In genomic region chr6:135439549-135439948, GRCh38 we compare ENCODE assay signal across 21 cellular contexts. TPM values are rescaled to one million over a fixed set of nuclear protein-coding genes. Genes with fewer than 3 reads are reported as not detected.
A peak's percentile ranks its signal among the peaks of the same experiment; 100 is the strongest.
DNase-seq lines count a peak whose midpoint lies in the region; ATAC-seq and TF ChIP-seq lines count a peak whose summit lies in the region.
"Had no signal": no experiment of that assay in that cellular context is flagged by ENCODE, and none has a peak within 500 bp of the region (broad histone marks: within the 10 kb centered on the region; RNA-seq: fewer than 3 reads in every experiment).

No MANE protein-coding gene starts in this region.

- no peaks in the 10 kb centered on the region for H3K27me3 ChIP-seq in KMS-11 (ENCODE audit: insufficient read depth, low read depth)
- H3K27me3 ChIP-seq in body of pancreas, result no peaks in the 10 kb centered on the region
- no peaks in the 10 kb centered on the region for H3K27me3 ChIP-seq in CD4-positive, alpha-beta memory T cell (ENCODE audit: insufficient read depth, low read length)
- H3K27me3 ChIP-seq: BE2C, cardiac muscle cell, tibial artery had no signal

- H3K36me3 ChIP-seq in KMS-11 (ENCODE audit: insufficient read depth) (no peaks in the 10 kb centered on the region; the same call in 1 of the 2 replicates), body of pancreas (replicated peaks in 1 of 2; ENCODE audit: insufficient read depth in 1 of 2, low read depth in 2 of 2) (peaks cover 0 to 9% of the 10 kb centered on the region in 2 donors)
- no peaks in the 10 kb centered on the region for H3K36me3 ChIP-seq in CD4-positive, alpha-beta memory T cell (ENCODE audit: insufficient read depth, low read length)
- H3K36me3 ChIP-seq: BE2C had no signal

- WGBS in body of pancreas, 2 donors, result 51 to 79% methylated on average over 4 of the region's 4 CpGs

- H3K4me2 ChIP-seq in KMS-11, result peak overlapping the region; percentile 83
- H3K4me2 ChIP-seq: PC-9 had no signal

- peaks cover 24% of the 10 kb centered on the region for H3K4me1 Mint-ChIP-seq in activated CD4-positive, alpha-beta T cell treated with anti-CD3 and anti-CD28 coated beads, Interleukin-2, amount 10 ng/mL, durations not matched to agents 7 days and 5 days
- H3K4me1 Mint-ChIP-seq in activated T-helper 17 cell treated with anti-CD3 and anti-CD28 coated beads, Interleukin-2, amount 50 U/mL, for 72 hours, result peaks cover 7% of the 10 kb centered on the region
- peaks cover 14 to 18% of the 10 kb centered on the region in 2 donors for H3K4me1 Mint-ChIP-seq in natural killer cell treated with Interleukin-12 subunit alpha and Interleukin-12 subunit beta and Interleukin-15 and Interleukin-18, amount 100 ng/mL, for 72 hours (ENCODE audit: low read depth in 2 of 2)
- peaks cover 5 to 19% (median 11%) of the 10 kb centered on the region in 4 donors for H3K4me1 Mint-ChIP-seq in CD4-positive, alpha-beta memory T cell

- H3K27ac ChIP-seq in KMS-11 (peak overlapping the region; percentile 35; the same call in 1 of the 2 replicates), body of pancreas (no peak overlapping the region)
- no peak overlapping the region for H3K27ac ChIP-seq in CD4-positive, alpha-beta memory T cell (ENCODE audit: low read depth, low read length)
- H3K27ac ChIP-seq: cardiac muscle cell, PC-9, tibial artery, WERI-Rb-1 had no signal

- POLR2A ChIA-PET in activated CD4-positive, alpha-beta T cell treated with anti-CD3 and anti-CD28 coated beads, Interleukin-2, amount 10 ng/mL, durations not matched to agents 7 days and 5 days (lab: Charles Lee), result no interaction called here
- POLR2A ChIA-PET in CD4-positive, alpha-beta memory T cell (lab: Charles Lee; ENCODE audit: partially characterized antibody), result no interaction called here

- H3K36me3 Mint-ChIP-seq in activated CD4-positive, alpha-beta T cell treated with anti-CD3 and anti-CD28 coated beads, Interleukin-2, amount 10 ng/mL, durations not matched to agents 7 days and 5 days (ENCODE audit: low read depth), result peaks cover 9% of the 10 kb centered on the region
- H3K36me3 Mint-ChIP-seq in activated T-helper 17 cell treated with anti-CD3 and anti-CD28 coated beads, Interleukin-2, amount 50 U/mL, for 72 hours (ENCODE audit: low read depth), result peaks cover 43% of the 10 kb centered on the region
- no peaks in the 10 kb centered on the region for H3K36me3 Mint-ChIP-seq in natural killer cell treated with Interleukin-12 subunit alpha and Interleukin-12 subunit beta and Interleukin-15 and Interleukin-18, amount 100 ng/mL, for 72 hours
- peaks cover 3 to 8% of the 10 kb centered on the region in 2 donors for H3K36me3 Mint-ChIP-seq in CD4-positive, alpha-beta memory T cell

- H3K4me1 ChIP-seq in KMS-11 (ENCODE audit: low read depth, poor library complexity, severe bottlenecking) (peaks cover 32% of the 10 kb centered on the region), body of pancreas (no peaks in the 10 kb centered on the region)
- H3K4me1 ChIP-seq in CD4-positive, alpha-beta memory T cell (ENCODE audit: insufficient read depth, low read length), result peaks cover 15% of the 10 kb centered on the region
- H3K4me1 ChIP-seq: BE2C, tibial artery had no signal

- no peak overlapping the region for H3K9ac ChIP-seq in KMS-11

- DNase-seq in activated CD4-positive, alpha-beta T cell treated with anti-CD3 and anti-CD28 coated beads, Interleukin-2, amount 10 ng/mL, durations not matched to agents 7 days and 5 days, result no peak
- DNase-seq in activated CD4-positive, alpha-beta T cell treated with anti-CD3 and anti-CD28 coated beads, Interleukin-2, amount 50 U/mL, for 4 hours, result no peak
- no peak for DNase-seq in natural killer cell treated with Interleukin-12 subunit alpha and Interleukin-12 subunit beta and Interleukin-15 and Interleukin-18, amount 100 ng/mL, for 72 hours (ENCODE audit: low spot score)
- DNase-seq in body of pancreas, result no peak
- DNase-seq in CD4-positive, alpha-beta memory T cell, result no peak
- no peak for DNase-seq in GM10266 (ENCODE audit: extremely low spot score)
- DNase-seq: activated CD8-positive, alpha-beta memory T cell treated with anti-CD3 and anti-CD28 coated beads for 24 hours; BE2C; cortex of kidney; NCI-H1092 treated with DMSO at 0.1 percent for 48 hours; NCI-H2029; nucleus accumbens; SHP77 treated with DMSO at 0.1 percent for 48 hours; stimulated activated naive B cell treated with anti-CD40 and anti-IgM and Interleukin-4, amounts not matched to agents 10 μg/mL and 1 μg/mL and 100 μg/mL, for 72 hours; tibial artery; WERI-Rb-1 had no signal

- H3K4me3 ChIP-seq in KMS-11 (IDR thresholded peaks at IDR 0.05; ENCODE audit: insufficient read depth, low read depth, low read length) (no peak overlapping the region), body of pancreas (no peak overlapping the region)
- no peak overlapping the region for H3K4me3 ChIP-seq in CD4-positive, alpha-beta memory T cell (ENCODE audit: low read length in 2 of 2)
- H3K4me3 ChIP-seq: cardiac muscle cell, lung, PC-9, tibial artery had no signal

- peak overlapping the region; percentile 88 for H3K27ac Mint-ChIP-seq in activated CD4-positive, alpha-beta T cell treated with anti-CD3 and anti-CD28 coated beads, Interleukin-2, amount 10 ng/mL, durations not matched to agents 7 days and 5 days
- H3K27ac Mint-ChIP-seq in activated T-helper 17 cell treated with anti-CD3 and anti-CD28 coated beads, Interleukin-2, amount 50 U/mL, for 72 hours, result no peak overlapping the region
- peak overlapping the region in 1 of 2 donors; percentile 8 for H3K27ac Mint-ChIP-seq in natural killer cell treated with Interleukin-12 subunit alpha and Interleukin-12 subunit beta and Interleukin-15 and Interleukin-18, amount 100 ng/mL, for 72 hours
- H3K27ac Mint-ChIP-seq in CD4-positive, alpha-beta memory T cell, result peak overlapping the region in 2 of 7 donors; percentile 5 to 22
- H3K27ac Mint-ChIP-seq: stimulated activated naive B cell treated with anti-CD40 and anti-IgM and Interleukin-4, amounts not matched to agents 10 μg/mL and 1 μg/mL and 100 μg/mL, for 72 hours had no signal

- no peak for ATAC-seq in activated T-helper 17 cell treated with anti-CD3 and anti-CD28 coated beads, Interleukin-2, amount 50 U/mL, for 72 hours (replicated peaks)
- no peak for ATAC-seq in natural killer cell treated with Interleukin-12 subunit alpha and Interleukin-12 subunit beta and Interleukin-15 and Interleukin-18, amount 100 ng/mL, for 72 hours
- no peak for ATAC-seq in body of pancreas

- TF ChIP-seq POLR2A in body of pancreas (IDR thresholded peaks at IDR 0.05), result no peak

- no peaks in the 10 kb centered on the region for H3K27me3 Mint-ChIP-seq in activated CD4-positive, alpha-beta T cell treated with anti-CD3 and anti-CD28 coated beads, Interleukin-2, amount 10 ng/mL, durations not matched to agents 7 days and 5 days
- no peaks in the 10 kb centered on the region for H3K27me3 Mint-ChIP-seq in activated T-helper 17 cell treated with anti-CD3 and anti-CD28 coated beads, Interleukin-2, amount 50 U/mL, for 72 hours
- no peaks in the 10 kb centered on the region for H3K27me3 Mint-ChIP-seq in natural killer cell treated with Interleukin-12 subunit alpha and Interleukin-12 subunit beta and Interleukin-15 and Interleukin-18, amount 100 ng/mL, for 72 hours
- H3K27me3 Mint-ChIP-seq in CD4-positive, alpha-beta memory T cell, result no peaks in the 10 kb centered on the region
- H3K27me3 Mint-ChIP-seq: stimulated activated naive B cell treated with anti-CD40 and anti-IgM and Interleukin-4, amounts not matched to agents 10 μg/mL and 1 μg/mL and 100 μg/mL, for 72 hours had no signal

- H3K9me3 Mint-ChIP-seq in activated CD4-positive, alpha-beta T cell treated with anti-CD3 and anti-CD28 coated beads, Interleukin-2, amount 10 ng/mL, durations not matched to agents 7 days and 5 days, result peaks cover 3% of the 10 kb centered on the region
- no peaks in the 10 kb centered on the region for H3K9me3 Mint-ChIP-seq in activated T-helper 17 cell treated with anti-CD3 and anti-CD28 coated beads, Interleukin-2, amount 50 U/mL, for 72 hours
- H3K9me3 Mint-ChIP-seq in natural killer cell treated with Interleukin-12 subunit alpha and Interleukin-12 subunit beta and Interleukin-15 and Interleukin-18, amount 100 ng/mL, for 72 hours, result no peaks in the 10 kb centered on the region
- H3K9me3 Mint-ChIP-seq in CD4-positive, alpha-beta memory T cell, result peaks cover 0 to 4% (median 0%) of the 10 kb centered on the region in 8 donors
- H3K9me3 Mint-ChIP-seq: stimulated activated naive B cell treated with anti-CD40 and anti-IgM and Interleukin-4, amounts not matched to agents 10 μg/mL and 1 μg/mL and 100 μg/mL, for 72 hours had no signal

- no peaks in the 10 kb centered on the region for H4K20me1 ChIP-seq in KMS-11 (ENCODE audit: insufficient read depth)

- TF ChIP-seq CTCF in KMS-11 (conservative IDR thresholded peaks at IDR 0.05; ENCODE audit: low read depth, low read length) (no peak), body of pancreas (IDR thresholded peaks at IDR 0.05) (no peak), GM10266 (IDR thresholded peaks at IDR 0.05; ENCODE audit: control insufficient read depth, insufficient read depth, low read depth, missing control alignments) (no peak)

- intact Hi-C loops in body of pancreas (cut with DNase I), result no loop called here
- intact Hi-C loops in CD4-positive, alpha-beta memory T cell (cut with micrococcal nuclease), result loop anchor here (1.0 to 5.0 kb wide), 2 partner anchors 294 to 797 kb away; no protein-coding TSS in a partner anchor

- H2AFZ ChIP-seq in KMS-11 (ENCODE audit: low read depth), result 0 out of 2 replicates have a peak overlapping the region, but pooled peaks have one; percentile 41
- H2AFZ ChIP-seq: PC-9 had no signal

- H3K79me2 ChIP-seq in KMS-11 (ENCODE audit: insufficient read depth, low read depth), result no peaks in the 10 kb centered on the region

- H3K9me3 ChIP-seq in body of pancreas, result no peaks in the 10 kb centered on the region
- H3K9me3 ChIP-seq in CD4-positive, alpha-beta memory T cell (ENCODE audit: control insufficient read depth in 1 of 2, low read length in 2 of 2), result no peaks in the 10 kb centered on the region
- H3K9me3 ChIP-seq: BE2C, tibial artery had no signal

- peak overlapping the region; percentile 25 for H3K4me3 Mint-ChIP-seq in activated CD4-positive, alpha-beta T cell treated with anti-CD3 and anti-CD28 coated beads, Interleukin-2, amount 10 ng/mL, durations not matched to agents 7 days and 5 days
- peak overlapping the region; percentile 38 for H3K4me3 Mint-ChIP-seq in activated T-helper 17 cell treated with anti-CD3 and anti-CD28 coated beads, Interleukin-2, amount 50 U/mL, for 72 hours
- H3K4me3 Mint-ChIP-seq in natural killer cell treated with Interleukin-12 subunit alpha and Interleukin-12 subunit beta and Interleukin-15 and Interleukin-18, amount 100 ng/mL, for 72 hours, result peak overlapping the region; percentile 28
- peak overlapping the region in 4 of 8 donors; percentile 5 to 29 (median 18) for H3K4me3 Mint-ChIP-seq in CD4-positive, alpha-beta memory T cell

- CTCF ChIA-PET in activated CD4-positive, alpha-beta T cell treated with anti-CD3 and anti-CD28 coated beads, Interleukin-2, amount 10 ng/mL, durations not matched to agents 7 days and 5 days (lab: Charles Lee), result interaction anchor here (1.8 kb wide), 1 partner anchor 10 kb away, joined by 4 read pairs; no protein-coding TSS in a partner anchor
- CTCF ChIA-PET in CD4-positive, alpha-beta memory T cell (lab: Charles Lee; ENCODE audit: partially characterized antibody), result interaction anchor here (1.1 to 4.2 kb wide), 2 partner anchors 11 to 296 kb away, joined by 3 to 20 read pairs; no protein-coding TSS in a partner anchor

RNA-seq across cellular contexts. Expression of gene AHI1, which starts 58.0 kb away (rescaled TPM):
- 10 to 100 TPM; 10.8 to 14.0 TPM for total RNA-seq in activated CD4-positive, alpha-beta T cell treated with anti-CD3 and anti-CD28 coated beads, Interleukin-2, amount 10 ng/mL, durations not matched to agents 7 days and 5 days
- 10 to 100 TPM; 24.2 to 29.7 TPM for total RNA-seq in activated T-helper 17 cell treated with anti-CD3 and anti-CD28 coated beads, Interleukin-2, amount 50 U/mL, for 72 hours
- 10 to 100 TPM; 16.4 to 49.6 TPM for total RNA-seq in natural killer cell treated with Interleukin-12 subunit alpha and Interleukin-12 subunit beta and Interleukin-15 and Interleukin-18, amount 100 ng/mL, for 72 hours
- total RNA-seq in body of pancreas, result 100 to 1,000 TPM in 1 of 2 donors, 10 to 100 TPM in 1; 20.2 to 107 TPM
- total RNA-seq in CD4-positive, alpha-beta memory T cell, result 10 to 100 TPM; 12.2 to 12.8 TPM
- 1 to 10 TPM in 1 of 2 donors, under 1 TPM in 1; 0.59 to 6.1 TPM for polyA plus RNA-seq in CD4-positive, alpha-beta memory T cell
